Comparison of ENCODE assay signal across 20 cellular contexts in the genomic region with DNA sequence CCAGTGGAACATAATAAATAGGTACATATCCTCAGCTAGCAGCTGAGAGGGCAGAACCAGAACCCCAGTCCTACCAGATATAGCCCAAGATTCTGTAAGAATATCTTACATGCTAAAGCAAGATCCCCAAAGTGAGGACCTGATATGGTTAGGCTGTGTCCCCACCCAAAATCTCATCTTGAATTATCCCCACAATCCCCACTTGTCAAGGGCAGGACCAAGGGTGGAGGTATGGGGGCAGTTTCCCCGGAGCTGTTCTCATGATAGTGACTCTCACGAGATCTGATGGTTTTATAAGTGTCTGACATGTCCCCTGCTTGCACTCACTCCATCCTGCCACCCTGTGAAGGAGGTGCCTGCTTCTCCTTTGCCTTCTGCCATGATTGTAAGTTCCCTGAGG. TPM values are rescaled to one million over a fixed set of nuclear protein-coding genes. Genes with fewer than 3 reads are reported as not detected.
DNase-seq lines count a peak whose midpoint lies in the region; ATAC-seq and TF ChIP-seq lines count a peak whose summit lies in the region.
"Had no signal": no experiment of that assay in that cellular context is flagged by ENCODE, and none has a peak within 500 bp of the region (broad histone marks: within the 10 kb centered on the region; RNA-seq: fewer than 3 reads in every experiment).

No MANE protein-coding gene starts in this region.

- H3K27ac Mint-ChIP-seq in activated T-cell treated with anti-CD3 and anti-CD28 coated beads, Interleukin-2, amount 50 U/mL, for 24 hours = peak overlapping the region; percentile 20

- H3K27me3 ChIP-seq in sigmoid colon = no peaks in the 10 kb centered on the region
- H3K27me3 ChIP-seq: BLaER1 treated with 17β-estradiol and CSF1 and Interleukin-3, amounts not matched to agents 10 nM and 100 nM; SJCRH30 had no signal

- TF ChIP-seq POLR2A in sigmoid colon (IDR thresholded peaks at IDR 0.05) = no peak

- DNase-seq in activated T-cell treated with anti-CD3 and anti-CD28 coated beads, Interleukin-2, amount 50 U/mL, for 24 hours = no peak
- DNase-seq in activated T-cell treated with anti-CD3 and anti-CD28 coated beads, Interleukin-2, amount 50 U/mL, for 4 hours = no peak
- peak; percentile 5 for DNase-seq in left lobe of liver (ENCODE audit: low spot score)
- DNase-seq in sigmoid colon = peak; percentile 35
- DNase-seq in DMS 273 (lab: John Stamatoyannopoulos, UW; ENCODE audit: unreplicated experiment) = no peak
- DNase-seq: AML-193, Calu3, NCI-H1048, NCI-H1417, NCI-H1694 treated with DMSO at 0.1 percent for 48 hours, NCI-H2081, NCI-H2227 treated with DMSO at 0.1 percent for 48 hours, NCI-H526 treated with DMSO at 0.1 percent for 48 hours, PC-9, SJCRH30 had no signal

- H3K4me3 Mint-ChIP-seq in activated T-cell treated with anti-CD3 and anti-CD28 coated beads, Interleukin-2, amount 50 U/mL, for 24 hours = no peak overlapping the region
- no peak overlapping the region for H3K4me3 Mint-ChIP-seq in activated T-cell treated with anti-CD3 and anti-CD28 coated beads, Interleukin-2, amount 50 U/mL, for 4 hours

- WGBS in sigmoid colon, 2 donors = 43 to 47% methylated on average over 2 of the region's 2 CpGs

- H3K4me3 ChIP-seq in sigmoid colon = no peak overlapping the region
- H3K4me3 ChIP-seq: A549; BLaER1 treated with 17β-estradiol and CSF1 and Interleukin-3, amounts not matched to agents 10 nM and 100 nM; PC-9; SJCRH30 had no signal

- no peaks in the 10 kb centered on the region for H3K9me3 ChIP-seq in sigmoid colon
- H3K9me3 ChIP-seq: A549; BLaER1 treated with 17β-estradiol and CSF1 and Interleukin-3, amounts not matched to agents 10 nM and 100 nM; SJCRH30 had no signal

- no peaks in the 10 kb centered on the region for H3K9me3 Mint-ChIP-seq in activated T-cell treated with anti-CD3 and anti-CD28 coated beads, Interleukin-2, amount 50 U/mL, for 24 hours
- H3K9me3 Mint-ChIP-seq in activated T-cell treated with anti-CD3 and anti-CD28 coated beads, Interleukin-2, amount 50 U/mL, for 4 hours = no peaks in the 10 kb centered on the region

- peaks cover 6% of the 10 kb centered on the region for H3K36me3 Mint-ChIP-seq in activated T-cell treated with anti-CD3 and anti-CD28 coated beads, Interleukin-2, amount 50 U/mL, for 24 hours (ENCODE audit: low read depth)
- H3K36me3 Mint-ChIP-seq in activated T-cell treated with anti-CD3 and anti-CD28 coated beads, Interleukin-2, amount 50 U/mL, for 4 hours (ENCODE audit: insufficient read depth) = peaks cover 8% of the 10 kb centered on the region

- no peaks in the 10 kb centered on the region for H3K27me3 Mint-ChIP-seq in activated T-cell treated with anti-CD3 and anti-CD28 coated beads, Interleukin-2, amount 50 U/mL, for 24 hours
- no peaks in the 10 kb centered on the region for H3K27me3 Mint-ChIP-seq in activated T-cell treated with anti-CD3 and anti-CD28 coated beads, Interleukin-2, amount 50 U/mL, for 4 hours (ENCODE audit: low read depth)

- H3K4me1 ChIP-seq in sigmoid colon = no peaks in the 10 kb centered on the region
- H3K4me1 ChIP-seq: A549, SJCRH30 had no signal

- intact Hi-C loops in sigmoid colon (cut with DNase I) = no loop called here

- no peaks in the 10 kb centered on the region for H3K36me3 ChIP-seq in sigmoid colon
- H3K36me3 ChIP-seq: BLaER1 treated with 17β-estradiol and CSF1 and Interleukin-3, amounts not matched to agents 10 nM and 100 nM; SJCRH30 had no signal

- no peak overlapping the region for H3K27ac ChIP-seq in sigmoid colon
- H3K27ac ChIP-seq: A549; BLaER1 treated with 17β-estradiol and CSF1 and Interleukin-3, amounts not matched to agents 10 nM and 100 nM; PC-9; SJCRH30 had no signal

- TF ChIP-seq EP300 in sigmoid colon (IDR thresholded peaks at IDR 0.05) = no peak

- ATAC-seq in activated T-cell treated with anti-CD3 and anti-CD28 coated beads, Interleukin-2, amount 50 U/mL, for 4 hours = no peak
- ATAC-seq in left lobe of liver (no peak), HG03520 (IDR thresholded peaks at IDR 0.05; ENCODE audit: unreplicated experiment) (no peak), GM18511 (IDR thresholded peaks at IDR 0.05; ENCODE audit: unreplicated experiment) (no peak)
- ATAC-seq: A549, Right ventricle myocardium inferior had no signal

- no peak for TF ChIP-seq CTCF in sigmoid colon (IDR thresholded peaks at IDR 0.05)

- H3K4me1 Mint-ChIP-seq in activated T-cell treated with anti-CD3 and anti-CD28 coated beads, Interleukin-2, amount 50 U/mL, for 24 hours (ENCODE audit: low read depth) = peaks cover 4% of the 10 kb centered on the region
- no peaks in the 10 kb centered on the region for H3K4me1 Mint-ChIP-seq in activated T-cell treated with anti-CD3 and anti-CD28 coated beads, Interleukin-2, amount 50 U/mL, for 4 hours (ENCODE audit: low read depth)

RNA-seq across cellular contexts. Expression of gene TTC32, which starts 19.9 kb away (rescaled TPM):
- total RNA-seq in activated T-cell treated with anti-CD3 and anti-CD28 coated beads, Interleukin-2, amount 50 U/mL, for 4 hours = 1 to 10 TPM; 9.2 to 9.3 (median 9.3) TPM
- 4.9 TPM for total RNA-seq in left lobe of liver
- total RNA-seq in sigmoid colon = 10 to 100 TPM in 3 of 4 donors, 1 to 10 TPM in 1; 7.3 to 20.5 (median 12.8) TPM
- 10 to 100 TPM; 11.1 to 21.6 (median 16.2) TPM for polyA plus RNA-seq in sigmoid colon

Comparison
In these comparisons a context has a peak if more than half of its experiments do, and no peak if none do; other contexts are left out.
1. DNase-seq: peak in left lobe of liver (single experiment) and sigmoid colon (single experiment); none in activated T-cell treated with anti-CD3 and anti-CD28 coated beads, Interleukin-2, amount 50 U/mL, for 24 hours (single experiment), activated T-cell treated with anti-CD3 and anti-CD28 coated beads, Interleukin-2, amount 50 U/mL, for 4 hours (single experiment) and DMS 273 (single experiment).